22 cellular contexts compared by ENCODE assay signal in genomic region chr14:95348395-95349080, GRCh38. TPM values are rescaled to one million over a fixed set of nuclear protein-coding genes. Genes with fewer than 3 reads are reported as not detected.
DNase-seq lines count a peak whose midpoint lies in the region; ATAC-seq, FAIRE-seq and TF ChIP-seq lines count a peak whose summit lies in the region.
"Had no signal": no experiment of that assay in that cellular context is flagged by ENCODE, and none has a peak within 500 bp of the region (broad histone marks: within the 10 kb centered on the region; RNA-seq: fewer than 3 reads in every experiment).

No MANE protein-coding gene starts in this region.

- ATAC-seq in SK-N-SH treated with all-trans-retinoic acid at 6 μM for 48 hours (no peak), heart left ventricle (no peak)
- ATAC-seq: Panc1 had no signal

- H3K4me3 ChIP-seq in SK-N-SH (ENCODE audit: low read depth in 2 of 2, low read length in 1 of 2) (no peak overlapping the region), endodermal cell (ENCODE audit: low read length) (no peak overlapping the region), heart left ventricle (no peak overlapping the region)
- H3K4me3 ChIP-seq: BLaER1, GM23248, upper lobe of left lung had no signal

- peak; percentile 23; the same call in 1 of the 2 replicates for TF ChIP-seq RAD21 in SK-N-SH (IDR thresholded peaks at IDR 0.05; ENCODE audit: low read length)

- no peak overlapping the region for H3K9ac ChIP-seq in SK-N-SH
- H3K9ac ChIP-seq in endodermal cell (ENCODE audit: extremely low read depth, low read length, poor library complexity, severe bottlenecking), result no peak overlapping the region
- H3K9ac ChIP-seq: BLaER1, GM23248 had no signal

- no peak overlapping the region for H2AFZ ChIP-seq in SK-N-SH (ENCODE audit: low read depth)
- H2AFZ ChIP-seq: GM23248 had no signal

- no peaks in the 10 kb centered on the region for H4K20me1 ChIP-seq in SK-N-SH (ENCODE audit: insufficient read depth)
- H4K20me1 ChIP-seq: BLaER1 had no signal

- H3K27me3 Mint-ChIP-seq in endodermal cell (ENCODE audit: insufficient read depth) (peaks cover 2% of the 10 kb centered on the region), neural crest cell (ENCODE audit: low read depth) (peaks cover 2% of the 10 kb centered on the region)

- DNase-seq in SK-N-SH (no peak), HTR-8/SVneo (ENCODE audit: insufficient read length, low spot score) (peak; percentile 17), endodermal cell (peak; percentile 73), neural crest cell (ENCODE audit: low read depth, low spot score) (no peak), NCI-H345 treated with DMSO at 0.1 percent for 48 hours (lab: John Stamatoyannopoulos, UW; ENCODE audit: unreplicated experiment) (no peak), heart left ventricle (no peak)
- DNase-seq in activated CD4-positive, CD25-positive, alpha-beta regulatory T cell (lab: John Stamatoyannopoulos, UW), result no peak
- DNase-seq: activated CD4-positive, alpha-beta T cell treated with anti-CD3 and anti-CD28 coated beads for 4 hours; activated naive CD4-positive, alpha-beta T cell treated with anti-CD3 and anti-CD28 coated beads for 36 hours; Caco-2; GM23248; MV-4-11; NCI-H1694; NCI-H510A treated with DMSO at 0.1 percent for 48 hours; NK-92 treated with Interleukin-12 subunit alpha and Interleukin-12 subunit beta, amount 100 ng/mL, for 24 hours; T-helper 1 cell had no signal

- TF ChIP-seq POLR2A in heart left ventricle (IDR thresholded peaks at IDR 0.05), result no peak

- H3K4me1 ChIP-seq in SK-N-SH (ENCODE audit: control insufficient read depth in 1 of 2, insufficient read depth in 2 of 2, low read depth in 1 of 2, low read length in 1 of 2) (no peaks in the 10 kb centered on the region), endodermal cell (ENCODE audit: control insufficient read depth, insufficient read depth, low read length) (no peaks in the 10 kb centered on the region), heart left ventricle (no peaks in the 10 kb centered on the region)
- H3K4me1 ChIP-seq: Caco-2, upper lobe of left lung had no signal

- intact Hi-C loops in heart left ventricle (cut with DNase I), result no loop called here

- H3K4me1 Mint-ChIP-seq in endodermal cell (no peaks in the 10 kb centered on the region), neural crest cell (no peaks in the 10 kb centered on the region)

- H3K9me2 ChIP-seq in SK-N-SH, result no peaks in the 10 kb centered on the region

- peaks cover under 1% of the 10 kb centered on the region for H3K9me3 Mint-ChIP-seq in endodermal cell
- H3K9me3 Mint-ChIP-seq in neural crest cell, result peaks cover 2% of the 10 kb centered on the region

- FAIRE-seq in HTR-8/SVneo (lab: Jason Lieb, UNC), result no peak
- FAIRE-seq: A204.1, endometrium had no signal

- no peak overlapping the region for H3K27ac ChIP-seq in SK-N-SH (ENCODE audit: low read depth in 2 of 2, low read length in 1 of 2)
- H3K27ac ChIP-seq in endodermal cell (ENCODE audit: low read depth, low read length), result no peak overlapping the region
- no peak overlapping the region for H3K27ac ChIP-seq in heart left ventricle
- H3K27ac ChIP-seq: BLaER1, GM23248, upper lobe of left lung had no signal

- no peak for TF ChIP-seq CTCF in SK-N-SH (IDR thresholded peaks at IDR 0.05)
- peak; percentile 52 for TF ChIP-seq CTCF in endodermal cell (conservative IDR thresholded peaks at IDR 0.05)
- TF ChIP-seq CTCF in neural crest cell (conservative IDR thresholded peaks at IDR 0.05), result no peak
- no peak for TF ChIP-seq CTCF in heart left ventricle (IDR thresholded peaks at IDR 0.05)

- H3K27ac Mint-ChIP-seq in endodermal cell, result no peak overlapping the region
- peak overlapping the region; percentile 22 for H3K27ac Mint-ChIP-seq in neural crest cell (ENCODE audit: unreplicated experiment)
- H3K27ac Mint-ChIP-seq: activated naive CD4-positive, alpha-beta T cell treated with anti-CD3 and anti-CD28 coated beads for 36 hours had no signal

- H3K4me2 ChIP-seq in SK-N-SH, result no peak overlapping the region
- H3K4me2 ChIP-seq: BLaER1 had no signal

- POLR2A ChIA-PET in SK-N-SH (lab: Yijun Ruan, JAX), result no interaction called here

- H3K36me3 Mint-ChIP-seq in endodermal cell (ENCODE audit: low read depth) (no peaks in the 10 kb centered on the region), neural crest cell (ENCODE audit: low read depth) (peaks cover under 1% of the 10 kb centered on the region)

- no peaks in the 10 kb centered on the region for H3F3A ChIP-seq in SK-N-SH (replicated peaks; ENCODE audit: insufficient read depth)

- no peaks in the 10 kb centered on the region for H3K36me3 ChIP-seq in SK-N-SH (replicated peaks in 1 of 2; ENCODE audit: control insufficient read depth in 1 of 2, insufficient read depth in 2 of 2, low read length in 1 of 2)
- no peaks in the 10 kb centered on the region for H3K36me3 ChIP-seq in endodermal cell (ENCODE audit: control insufficient read depth, insufficient read depth, low read length)
- no peaks in the 10 kb centered on the region for H3K36me3 ChIP-seq in heart left ventricle
- H3K36me3 ChIP-seq: BLaER1, upper lobe of left lung had no signal

- CTCF ChIA-PET in SK-N-SH (lab: Yijun Ruan, JAX), result interaction anchor here (1.4 to 3.3 kb wide), 3 partner anchors 13 to 84 kb away, joined by 3 to 12 read pairs (median 8); no protein-coding TSS in a partner anchor

- no peaks in the 10 kb centered on the region for H3K27me3 ChIP-seq in SK-N-SH (ENCODE audit: insufficient read depth)
- no peaks in the 10 kb centered on the region for H3K27me3 ChIP-seq in endodermal cell (ENCODE audit: control insufficient read depth, insufficient read depth, low read length, poor library complexity, severe bottlenecking)
- H3K27me3 ChIP-seq in heart left ventricle, result no peaks in the 10 kb centered on the region
- H3K27me3 ChIP-seq: BLaER1 had no signal

- H3K4me3 Mint-ChIP-seq in endodermal cell (no peak overlapping the region), neural crest cell (no peak overlapping the region)
- H3K4me3 Mint-ChIP-seq: activated naive CD4-positive, alpha-beta T cell treated with anti-CD3 and anti-CD28 coated beads for 36 hours had no signal

- no peaks in the 10 kb centered on the region for H3K9me3 ChIP-seq in SK-N-SH
- H3K9me3 ChIP-seq in endodermal cell (ENCODE audit: control insufficient read depth, low read length), result no peaks in the 10 kb centered on the region
- H3K9me3 ChIP-seq in heart left ventricle, result peaks cover 0 to under 1% (median 0%) of the 10 kb centered on the region in 12 donors
- H3K9me3 ChIP-seq: BLaER1, Caco-2, upper lobe of left lung had no signal

- no peak for TF ChIP-seq EP300 in SK-N-SH (IDR thresholded peaks at IDR 0.05; ENCODE audit: borderline replicate concordance in 1 of 2, low read depth in 1 of 2, low read length in 1 of 2)

- no peaks in the 10 kb centered on the region for H3K79me2 ChIP-seq in SK-N-SH (ENCODE audit: insufficient read depth)

- WGBS in SK-N-SH (ENCODE audit: low lambda C conversion rate), result 63% methylated on average over 8 of the region's 10 CpGs
- 83 to 84% methylated on average over 8 to 10 of the region's 10 CpGs for WGBS in endodermal cell (ENCODE audit: insufficient coverage in 1 of 2, insufficient read length in 1 of 2), 2 experiments
- WGBS in heart left ventricle, 4 donors, result 77 to 83% (median 82%) methylated on average over 10 of the region's 10 CpGs

TF ChIP-seq in SK-N-SH, 30 proteins besides CTCF, POLR2A, EP300 and RAD21 (continues in another document):
- no peak for TF ChIP-seq SMC3 (IDR thresholded peaks at IDR 0.05; ENCODE audit: low read depth, low read length)
- TF ChIP-seq RCOR1 (IDR thresholded peaks at IDR 0.05; ENCODE audit: low read length), result no peak
- no peak for TF ChIP-seq FOSL2 (IDR thresholded peaks at IDR 0.05; ENCODE audit: borderline replicate concordance, low read depth)
- no peak for TF ChIP-seq FOXJ3 (CRISPR knock-in tag; IDR thresholded peaks at IDR 0.05)
- TF ChIP-seq ELF1 (IDR thresholded peaks at IDR 0.05), result no peak
- no peak for TF ChIP-seq NRF1 (IDR thresholded peaks at IDR 0.05; ENCODE audit: low read depth, low read length)
- TF ChIP-seq MEF2A (IDR thresholded peaks at IDR 0.05; ENCODE audit: borderline replicate concordance, low read depth), result no peak
- TF ChIP-seq TAF1 (IDR thresholded peaks at IDR 0.05; ENCODE audit: borderline replicate concordance, low read depth, low read length), result no peak

TF ChIP-seq in SK-N-SH treated with all-trans-retinoic acid at 6 μM for 48 hours, 23 proteins besides CTCF, POLR2A, EP300 and RAD21:
- TF ChIP-seq ZNF70 (CRISPR knock-in tag; IDR thresholded peaks at IDR 0.05), result no peak
- no peak for TF ChIP-seq BACH2 (CRISPR knock-in tag; IDR thresholded peaks at IDR 0.05; ENCODE audit: borderline replicate concordance)
- TF ChIP-seq ZFP3 (CRISPR knock-in tag; IDR thresholded peaks at IDR 0.05), result no peak
- TF ChIP-seq ZC3H10 (CRISPR knock-in tag; IDR thresholded peaks at IDR 0.05), result no peak
- TF ChIP-seq CSRNP3 (CRISPR knock-in tag; IDR thresholded peaks at IDR 0.05), result no peak
- no peak for TF ChIP-seq PPARA (CRISPR knock-in tag; IDR thresholded peaks at IDR 0.05; ENCODE audit: borderline replicate concordance)
- no peak for TF ChIP-seq ZNF8 (CRISPR knock-in tag; IDR thresholded peaks at IDR 0.05)

RNA-seq across cellular contexts. Expression of gene CLMN, which starts 28.8 kb away (rescaled TPM):
- polyA plus RNA-seq in SK-N-SH (2012; rRNA removed), result 1.4 TPM in 2 replicates
- polyA plus RNA-seq in SK-N-SH (2012; cell fraction: cytosol; rRNA removed), result 1.3 TPM in 2 replicates
- 5.6 and 5.8 TPM in 2 replicates for polyA plus RNA-seq in SK-N-SH (2012; cell fraction: nucleus; rRNA removed)
- total RNA-seq in endodermal cell, result 10 to 100 TPM in 1 of 2 donors, 1 to 10 TPM in 1; 9.5 to 11.7 TPM
- 9.5 TPM for polyA plus RNA-seq in endodermal cell (2013, experiment 1 of 2)
- polyA plus RNA-seq in endodermal cell (2013, experiment 2 of 2), result 8.2 TPM
- total RNA-seq in neural crest cell, result 7.7 and 8.9 TPM in 2 replicates
- 10 to 100 TPM in 1 of 9 donors, 1 to 10 TPM in 8; 4.6 to 10.2 (median 6.8) TPM for total RNA-seq in heart left ventricle
- 1 to 10 TPM; 3.1 to 4.3 TPM for polyA plus RNA-seq in heart left ventricle

Comparison
In these comparisons a context has a peak if more than half of its experiments do, and no peak if none do; other contexts are left out.
1. DNase-seq: peak in HTR-8/SVneo (single experiment) and endodermal cell (single experiment); none in SK-N-SH (single experiment), neural crest cell (single experiment), NCI-H345 treated with DMSO at 0.1 percent for 48 hours (single experiment), heart left ventricle (0 of 5) and activated CD4-positive, CD25-positive, alpha-beta regulatory T cell (0 of 4).